Comparison of ENCODE assay signal across 1 cellular context in the genomic region with DNA sequence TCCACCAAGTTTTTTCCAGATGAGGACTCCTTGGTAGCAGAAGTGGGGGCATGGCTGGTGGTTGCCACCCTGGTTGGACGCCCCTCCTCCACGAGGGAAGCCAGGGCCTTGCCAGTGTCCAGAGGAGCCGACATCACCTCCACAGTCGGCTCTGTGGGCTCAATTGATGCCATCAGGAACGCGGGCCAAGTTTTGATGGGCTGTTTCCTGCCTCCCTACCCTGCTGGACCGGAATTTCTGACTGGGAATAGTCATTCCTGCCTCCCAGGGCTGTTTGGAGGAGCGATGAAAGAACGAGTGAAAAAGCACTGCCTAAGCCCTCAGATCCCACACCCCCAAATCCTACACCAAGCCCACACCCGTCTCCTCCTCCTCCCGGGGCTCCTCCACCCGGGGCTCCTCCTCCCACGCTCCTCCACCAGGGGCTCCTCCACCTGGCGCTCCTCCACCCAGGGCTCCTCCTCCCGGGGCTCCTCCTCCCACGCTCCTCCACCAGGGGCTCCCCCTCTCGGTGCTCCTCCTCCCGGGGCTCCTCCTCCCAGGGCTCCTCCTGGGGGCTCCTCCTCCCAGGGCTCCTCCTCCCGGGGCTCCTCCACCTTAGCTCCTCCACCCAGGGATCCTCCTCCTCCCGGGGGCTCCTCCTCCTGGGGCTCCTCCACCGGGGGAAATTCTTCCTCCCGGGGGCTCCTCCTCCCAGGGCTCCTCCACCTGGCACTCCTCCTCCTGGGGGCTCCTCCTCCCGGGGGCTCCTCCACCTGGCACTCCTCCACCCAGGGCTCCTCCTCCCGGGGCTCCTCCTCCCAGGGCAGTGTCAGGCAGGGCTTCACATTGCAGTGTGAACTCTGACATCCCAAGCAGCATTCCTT.
A peak's percentile ranks its signal among the peaks of the same experiment; 100 is the strongest.
TF ChIP-seq lines count a peak whose summit lies in the region.

No MANE protein-coding gene starts in this region.

TF ChIP-seq in SK-N-SH treated with all-trans-retinoic acid at 6 μM for 48 hours, 23 proteins besides CTCF, POLR2A, EP300 and RAD21 (continued from another document):
- TF ChIP-seq, protein P1, sequence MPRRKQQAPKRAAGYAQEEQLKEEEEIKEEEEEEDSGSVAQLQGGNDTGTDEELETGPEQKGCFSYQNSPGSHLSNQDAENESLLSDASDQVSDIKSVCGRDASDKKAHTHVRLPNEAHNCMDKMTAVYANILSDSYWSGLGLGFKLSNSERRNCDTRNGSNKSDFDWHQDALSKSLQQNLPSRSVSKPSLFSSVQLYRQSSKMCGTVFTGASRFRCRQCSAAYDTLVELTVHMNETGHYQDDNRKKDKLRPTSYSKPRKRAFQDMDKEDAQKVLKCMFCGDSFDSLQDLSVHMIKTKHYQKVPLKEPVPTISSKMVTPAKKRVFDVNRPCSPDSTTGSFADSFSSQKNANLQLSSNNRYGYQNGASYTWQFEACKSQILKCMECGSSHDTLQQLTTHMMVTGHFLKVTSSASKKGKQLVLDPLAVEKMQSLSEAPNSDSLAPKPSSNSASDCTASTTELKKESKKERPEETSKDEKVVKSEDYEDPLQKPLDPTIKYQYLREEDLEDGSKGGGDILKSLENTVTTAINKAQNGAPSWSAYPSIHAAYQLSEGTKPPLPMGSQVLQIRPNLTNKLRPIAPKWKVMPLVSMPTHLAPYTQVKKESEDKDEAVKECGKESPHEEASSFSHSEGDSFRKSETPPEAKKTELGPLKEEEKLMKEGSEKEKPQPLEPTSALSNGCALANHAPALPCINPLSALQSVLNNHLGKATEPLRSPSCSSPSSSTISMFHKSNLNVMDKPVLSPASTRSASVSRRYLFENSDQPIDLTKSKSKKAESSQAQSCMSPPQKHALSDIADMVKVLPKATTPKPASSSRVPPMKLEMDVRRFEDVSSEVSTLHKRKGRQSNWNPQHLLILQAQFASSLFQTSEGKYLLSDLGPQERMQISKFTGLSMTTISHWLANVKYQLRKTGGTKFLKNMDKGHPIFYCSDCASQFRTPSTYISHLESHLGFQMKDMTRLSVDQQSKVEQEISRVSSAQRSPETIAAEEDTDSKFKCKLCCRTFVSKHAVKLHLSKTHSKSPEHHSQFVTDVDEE (CRISPR knock-in tag; IDR thresholded peaks at IDR 0.05) = no peak
- TF ChIP-seq, protein P2, sequence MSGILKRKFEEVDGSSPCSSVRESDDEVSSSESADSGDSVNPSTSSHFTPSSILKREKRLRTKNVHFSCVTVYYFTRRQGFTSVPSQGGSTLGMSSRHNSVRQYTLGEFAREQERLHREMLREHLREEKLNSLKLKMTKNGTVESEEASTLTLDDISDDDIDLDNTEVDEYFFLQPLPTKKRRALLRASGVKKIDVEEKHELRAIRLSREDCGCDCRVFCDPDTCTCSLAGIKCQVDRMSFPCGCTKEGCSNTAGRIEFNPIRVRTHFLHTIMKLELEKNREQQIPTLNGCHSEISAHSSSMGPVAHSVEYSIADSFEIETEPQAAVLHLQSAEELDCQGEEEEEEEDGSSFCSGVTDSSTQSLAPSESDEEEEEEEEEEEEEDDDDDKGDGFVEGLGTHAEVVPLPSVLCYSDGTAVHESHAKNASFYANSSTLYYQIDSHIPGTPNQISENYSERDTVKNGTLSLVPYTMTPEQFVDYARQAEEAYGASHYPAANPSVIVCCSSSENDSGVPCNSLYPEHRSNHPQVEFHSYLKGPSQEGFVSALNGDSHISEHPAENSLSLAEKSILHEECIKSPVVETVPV (CRISPR knock-in tag; IDR thresholded peaks at IDR 0.05) = no peak
- TF ChIP-seq ZNF70 (CRISPR knock-in tag; IDR thresholded peaks at IDR 0.05) = 0 out of 2 replicates have a peak, but pooled peaks have one; percentile 24
